ENCODE assay signal across 20 cellular contexts in the genomic region with DNA sequence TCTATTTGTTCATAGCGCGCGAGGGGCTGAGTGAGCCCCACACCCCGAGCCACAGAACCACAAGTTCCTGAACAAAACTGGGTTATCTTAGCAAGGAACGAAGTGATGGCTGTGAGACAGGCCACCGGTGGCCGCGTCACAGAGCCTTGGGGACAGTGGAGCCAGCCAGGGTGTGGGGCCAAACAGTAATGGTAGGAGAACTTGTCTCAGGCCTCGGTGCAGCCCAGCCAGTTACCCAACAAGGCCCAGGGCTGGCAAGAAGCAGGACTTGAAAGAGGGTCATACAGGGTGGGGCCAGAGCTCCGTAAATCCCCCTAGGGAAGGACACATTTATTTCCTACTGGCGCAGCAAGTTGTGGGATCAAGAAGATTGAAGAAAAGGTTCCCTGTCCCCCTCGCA. TPM values are rescaled to one million over a fixed set of nuclear protein-coding genes. Genes with fewer than 3 reads are reported as not detected.
DNase-seq lines count a peak whose midpoint lies in the region; ATAC-seq and TF ChIP-seq lines count a peak whose summit lies in the region.
"Had no signal": no experiment of that assay in that cellular context is flagged by ENCODE, and none has a peak within 500 bp of the region (broad histone marks: within the 10 kb centered on the region; RNA-seq: fewer than 3 reads in every experiment).

No MANE protein-coding gene starts in this region.

- H3K27ac ChIP-seq in SU-DHL-6 (ENCODE audit: low read depth, low read length) = no peak overlapping the region
- H3K27ac ChIP-seq in stomach smooth muscle (ENCODE audit: low read length) = peak overlapping the region; percentile 56
- H3K27ac ChIP-seq: HL-60, RWPE1 had no signal

- no peaks in the 10 kb centered on the region for H3K36me3 Mint-ChIP-seq in Caco-2 (ENCODE audit: insufficient read depth, unreplicated experiment)
- H3K36me3 Mint-ChIP-seq in mesothelial cell of epicardium = no peaks in the 10 kb centered on the region
- H3K36me3 Mint-ChIP-seq: activated naive CD4-positive, alpha-beta T cell treated with anti-CD3 and anti-CD28 coated beads, Interleukin-2, amount 50 U/mL, for 72 hours had no signal

- no peak for DNase-seq in Caco-2
- no peak for DNase-seq in mesothelial cell of epicardium (ENCODE audit: low spot score in 2 of 2, unreplicated experiment in 2 of 2)
- no peak for DNase-seq in HUDEP-2 (lab: John Stamatoyannopoulos, UW; ENCODE audit: unreplicated experiment in 76 of 76)
- no peak for DNase-seq in stimulated activated CD8-positive, alpha-beta memory T cell treated with anti-CD3 and anti-CD28 coated beads, Interleukin-4, amount 100 ng/mL, for 48 hours
- DNase-seq: Calu3; endodermal cell; glutamatergic neuron; MM.1S; NCI-H1436 treated with DMSO at 0.1 percent for 48 hours; NCI-H524 treated with DMSO at 0.1 percent for 48 hours; stimulated activated naive CD4-positive, alpha-beta T cell had no signal

- CTCF ChIA-PET in Caco-2 (lab: Charles Lee) = no interaction called here

- no peak overlapping the region for H2AFZ ChIP-seq in SU-DHL-6 (ENCODE audit: low read depth, low read length, severe bottlenecking)

- H3K27ac Mint-ChIP-seq in Caco-2 (ENCODE audit: unreplicated experiment) = peak overlapping the region; percentile 77
- H3K27ac Mint-ChIP-seq in mesothelial cell of epicardium = peak overlapping the region; percentile 95
- H3K27ac Mint-ChIP-seq: activated naive CD4-positive, alpha-beta T cell treated with anti-CD3 and anti-CD28 coated beads, Interleukin-2, amount 50 U/mL, for 72 hours; activated T-helper 1 cell treated with anti-CD3 and anti-CD28 coated beads, Interleukin-12 subunit alpha, Interleukin-12 subunit beta, Interleukin-2, Interleukin-4 antibody, amounts not matched to agents 30 ng/mL and 10 ng/mL and 1 ng/mL, durations not matched to agents 14 hours and 24 hours and 36 hours; endodermal cell had no signal

- ATAC-seq in HG03457 (IDR thresholded peaks at IDR 0.05; ENCODE audit: unreplicated experiment) = no peak
- ATAC-seq in HG03159 (IDR thresholded peaks at IDR 0.05; ENCODE audit: unreplicated experiment) = no peak
- ATAC-seq: activated naive CD4-positive, alpha-beta T cell treated with anti-CD3 and anti-CD28 coated beads, Interleukin-2, amount 50 U/mL, for 72 hours had no signal

- H3K27me3 Mint-ChIP-seq in Caco-2 (ENCODE audit: insufficient read depth, unreplicated experiment) (no peaks in the 10 kb centered on the region), mesothelial cell of epicardium (ENCODE audit: low read depth) (no peaks in the 10 kb centered on the region)

- no peaks in the 10 kb centered on the region for H4K20me1 ChIP-seq in SU-DHL-6 (ENCODE audit: low read depth, low read length)

- POLR2A ChIA-PET in Caco-2 (lab: Charles Lee) = no interaction called here

- H3K36me3 ChIP-seq in Caco-2 (ENCODE audit: control insufficient read depth, insufficient read depth, low read length) = no peaks in the 10 kb centered on the region
- no peaks in the 10 kb centered on the region for H3K36me3 ChIP-seq in SU-DHL-6 (ENCODE audit: low read length)
- no peaks in the 10 kb centered on the region for H3K36me3 ChIP-seq in stomach smooth muscle (ENCODE audit: control insufficient read depth in 2 of 2, insufficient read depth in 2 of 2, low read length in 2 of 2)
- H3K36me3 ChIP-seq: tibial nerve had no signal

- no peaks in the 10 kb centered on the region for H3K9me3 ChIP-seq in Caco-2
- no peaks in the 10 kb centered on the region for H3K9me3 ChIP-seq in SU-DHL-6 (ENCODE audit: insufficient read depth, low read length)
- no peaks in the 10 kb centered on the region for H3K9me3 ChIP-seq in stomach smooth muscle (ENCODE audit: control insufficient read depth in 2 of 2, low read length in 2 of 2)
- H3K9me3 ChIP-seq: tibial nerve had no signal

- H3K4me1 ChIP-seq in Caco-2 (peaks cover 55% of the 10 kb centered on the region), stomach smooth muscle (ENCODE audit: control insufficient read depth, insufficient read depth, low read length) (peaks cover 41% of the 10 kb centered on the region)

- no peak for TF ChIP-seq CTCF in Caco-2 (IDR thresholded peaks at IDR 0.05; ENCODE audit: insufficient read depth in 1 of 2, low read depth in 1 of 2, low read length in 1 of 2, severe bottlenecking in 1 of 2, unreplicated experiment in 1 of 2)
- no peak for TF ChIP-seq CTCF in SU-DHL-6 (IDR thresholded peaks at IDR 0.05; ENCODE audit: insufficient read depth, low read length, poor library complexity, severe bottlenecking)
- no peak for TF ChIP-seq CTCF in mesothelial cell of epicardium (IDR thresholded peaks at IDR 0.05; ENCODE audit: unreplicated experiment)

- intact Hi-C loops in Caco-2 (cut with micrococcal nuclease; ENCODE audit: unreplicated experiment) = loop anchor here (5.0 kb wide), 1 partner anchor 44 kb away; no protein-coding TSS in a partner anchor

- H3K4me1 Mint-ChIP-seq in Caco-2 (ENCODE audit: low read depth, unreplicated experiment) (peaks cover 37% of the 10 kb centered on the region), mesothelial cell of epicardium (peaks cover 39% of the 10 kb centered on the region)

- H3K27me3 ChIP-seq in Caco-2 (replicated peaks; ENCODE audit: control insufficient read depth, insufficient read depth, low read length) (no peaks in the 10 kb centered on the region), SU-DHL-6 (ENCODE audit: low read length) (no peaks in the 10 kb centered on the region), stomach smooth muscle (ENCODE audit: control insufficient read depth in 1 of 2, insufficient read depth in 2 of 2, low read length in 2 of 2) (no peaks in the 10 kb centered on the region)
- H3K27me3 ChIP-seq: tibial nerve had no signal

- H3K9me2 ChIP-seq in SU-DHL-6 (replicated peaks; ENCODE audit: insufficient read depth, low read length) = no peaks in the 10 kb centered on the region

- no peaks in the 10 kb centered on the region for H3K79me2 ChIP-seq in SU-DHL-6 (ENCODE audit: insufficient read depth, low read length)

- no peak overlapping the region for H3K4me3 Mint-ChIP-seq in Caco-2 (ENCODE audit: unreplicated experiment)
- H3K4me3 Mint-ChIP-seq in mesothelial cell of epicardium = no peak overlapping the region
- H3K4me3 Mint-ChIP-seq: activated T-helper 1 cell treated with anti-CD3 and anti-CD28 coated beads, Interleukin-12 subunit alpha, Interleukin-12 subunit beta, Interleukin-2, Interleukin-4 antibody, amounts not matched to agents 30 ng/mL and 10 ng/mL and 1 ng/mL, durations not matched to agents 14 hours and 24 hours and 36 hours; endodermal cell had no signal

- peak overlapping the region; percentile 52 for H3K9ac ChIP-seq in SU-DHL-6 (ENCODE audit: low read length)
- no peak overlapping the region for H3K9ac ChIP-seq in stomach smooth muscle (ENCODE audit: low read length in 2 of 2)

- H3K9me3 Mint-ChIP-seq in Caco-2 (ENCODE audit: unreplicated experiment) (no peaks in the 10 kb centered on the region), mesothelial cell of epicardium (no peaks in the 10 kb centered on the region)
- H3K9me3 Mint-ChIP-seq: activated naive CD4-positive, alpha-beta T cell treated with anti-CD3 and anti-CD28 coated beads, Interleukin-2, amount 50 U/mL, for 72 hours; activated T-helper 1 cell treated with anti-CD3 and anti-CD28 coated beads, Interleukin-12 subunit alpha, Interleukin-12 subunit beta, Interleukin-2, Interleukin-4 antibody, amounts not matched to agents 30 ng/mL and 10 ng/mL and 1 ng/mL, durations not matched to agents 14 hours and 24 hours and 36 hours; endodermal cell had no signal

- no peak overlapping the region for H3K4me3 ChIP-seq in Caco-2 (ENCODE audit: low read depth, low read length)
- peak overlapping the region; percentile 48 for H3K4me3 ChIP-seq in SU-DHL-6 (ENCODE audit: insufficient read depth, low read length, poor library complexity, severe bottlenecking)
- no peak overlapping the region for H3K4me3 ChIP-seq in stomach smooth muscle (ENCODE audit: low read length in 2 of 2)
- H3K4me3 ChIP-seq: tibial nerve had no signal

- no TSS peak for BruUV-seq in Caco-2 (replicated peaks; lab: Mats Ljungman, UMichigan)

- peak overlapping the region; percentile 64 for H3K4me2 ChIP-seq in SU-DHL-6 (ENCODE audit: low read depth, low read length, poor library complexity, severe bottlenecking)

- H3F3A ChIP-seq in SU-DHL-6 (ENCODE audit: insufficient read depth) = peaks cover 7% of the 10 kb centered on the region; the same call in 1 of the 2 replicates

RNA-seq across cellular contexts. Expression of a gene that starts 39.4 kb away (rescaled TPM):
- total RNA-seq in Caco-2 (2022) (252 and 263 TPM in 2 replicates), mesothelial cell of epicardium (427 to 461 TPM (median 452 TPM) in 3 replicates)
